22 cellular contexts compared by ENCODE assay signal in the genomic region with DNA sequence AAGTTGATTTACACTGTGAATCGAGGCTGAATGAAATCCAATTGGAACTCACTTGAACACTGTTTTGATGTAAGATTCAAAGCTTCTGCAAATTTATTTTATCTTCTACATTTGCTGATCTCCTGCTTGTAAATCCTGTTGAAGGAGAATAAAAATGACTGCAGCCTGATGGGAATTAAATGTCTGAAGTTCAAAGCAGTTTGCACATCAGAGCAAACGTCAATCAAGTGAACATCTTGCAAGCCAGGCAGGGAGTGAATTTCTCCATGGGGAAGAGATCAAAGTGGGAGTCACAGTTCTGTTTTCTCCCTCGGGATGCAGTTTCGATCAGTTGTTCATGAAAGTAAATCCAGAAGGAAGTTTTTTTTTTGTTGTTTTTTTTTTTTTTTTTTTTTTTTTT.
"Had no signal": no experiment of that assay in that cellular context is flagged by ENCODE, and none has a peak within 500 bp of the region (broad histone marks: within the 10 kb centered on the region; RNA-seq: fewer than 3 reads in every experiment).

No MANE protein-coding gene starts in this region.

- DNase-seq: activated CD4-positive, alpha-beta T cell treated with anti-CD3 and anti-CD28 coated beads for 1 hour; activated CD8-positive, alpha-beta memory T cell treated with anti-CD3 and anti-CD28 coated beads for 24 hours; activated CD8-positive, alpha-beta memory T cell treated with anti-CD3 and anti-CD28 coated beads, Interleukin-2, amount 50 U/mL, for 48 hours; activated effector memory CD4-positive, alpha-beta T cell treated with anti-CD3 and anti-CD28 coated beads, Interleukin-2, amount 50 U/mL, for 16 hours; activated naive CD4-positive, alpha-beta T cell treated with anti-CD3 and anti-CD28 coated beads, Interleukin-2, amount 50 U/mL, for 16 hours; activated T-cell treated with anti-CD3 and anti-CD28 coated beads, Interleukin-2, amount 50 U/mL, for 72 hours; aorta; effector CD4-positive, alpha-beta T cell; heart left ventricle; mesenchymal stem cell; naive thymus-derived CD8-positive, alpha-beta T cell; occipital lobe; right lobe of liver; stimulated activated CD4-positive, alpha-beta T cell treated with anti-CD3 and anti-CD28 coated beads, Interleukin-4, amount 100 ng/mL, for 1 hour; stomach; T-helper 2 cell; trophoblast cell had no signal

- H3K36me3 ChIP-seq: breast epithelium, gastroesophageal sphincter, heart left ventricle, right lobe of liver, stomach had no signal

- H3K36me3 Mint-ChIP-seq: stimulated activated effector memory CD8-positive, alpha-beta T cell treated with anti-CD3 and anti-CD28 coated beads, Interleukin-12 subunit alpha, Interleukin-12 subunit beta, amount 100 ng/mL, for 72 hours had no signal

- H3K9me3 Mint-ChIP-seq: naive thymus-derived CD8-positive, alpha-beta T cell; stimulated activated effector memory CD8-positive, alpha-beta T cell treated with anti-CD3 and anti-CD28 coated beads, Interleukin-12 subunit alpha, Interleukin-12 subunit beta, amount 100 ng/mL, for 72 hours had no signal

- H3K4me3 Mint-ChIP-seq: activated T-cell treated with anti-CD3 and anti-CD28 coated beads, Interleukin-2, amount 50 U/mL, for 72 hours; naive thymus-derived CD8-positive, alpha-beta T cell; stimulated activated effector memory CD8-positive, alpha-beta T cell treated with anti-CD3 and anti-CD28 coated beads, Interleukin-12 subunit alpha, Interleukin-12 subunit beta, amount 100 ng/mL, for 72 hours had no signal

- H3K9me3 ChIP-seq: breast epithelium, gastroesophageal sphincter, heart left ventricle, right lobe of liver, stomach had no signal

- H3K4me1 ChIP-seq: breast epithelium, right lobe of liver had no signal

- H3K4me1 Mint-ChIP-seq: stimulated activated effector memory CD8-positive, alpha-beta T cell treated with anti-CD3 and anti-CD28 coated beads, Interleukin-12 subunit alpha, Interleukin-12 subunit beta, amount 100 ng/mL, for 72 hours had no signal

- H3K27me3 ChIP-seq: breast epithelium, gastroesophageal sphincter, heart left ventricle, right lobe of liver, stomach had no signal

- ATAC-seq: activated T-cell treated with anti-CD3 and anti-CD28 coated beads, Interleukin-2, amount 50 U/mL, for 72 hours; esophagus mucosa; gastroesophageal sphincter; heart left ventricle; naive thymus-derived CD8-positive, alpha-beta T cell; right lobe of liver; stimulated activated effector memory CD8-positive, alpha-beta T cell treated with anti-CD3 and anti-CD28 coated beads, Interleukin-12 subunit alpha, Interleukin-12 subunit beta, amount 100 ng/mL, for 72 hours had no signal

- H3K27ac Mint-ChIP-seq: activated T-cell treated with anti-CD3 and anti-CD28 coated beads, Interleukin-2, amount 50 U/mL, for 72 hours; naive thymus-derived CD8-positive, alpha-beta T cell; stimulated activated effector memory CD8-positive, alpha-beta T cell treated with anti-CD3 and anti-CD28 coated beads, Interleukin-12 subunit alpha, Interleukin-12 subunit beta, amount 100 ng/mL, for 72 hours had no signal

- H3K4me3 ChIP-seq: breast epithelium, gastroesophageal sphincter, heart left ventricle, right lobe of liver, stomach had no signal

- H3K27me3 Mint-ChIP-seq: naive thymus-derived CD8-positive, alpha-beta T cell had no signal

- H3K27ac ChIP-seq: breast epithelium, gastroesophageal sphincter, heart left ventricle, right lobe of liver, VCaP had no signal
